17 cellular contexts compared by ENCODE assay signal in the genomic region with DNA sequence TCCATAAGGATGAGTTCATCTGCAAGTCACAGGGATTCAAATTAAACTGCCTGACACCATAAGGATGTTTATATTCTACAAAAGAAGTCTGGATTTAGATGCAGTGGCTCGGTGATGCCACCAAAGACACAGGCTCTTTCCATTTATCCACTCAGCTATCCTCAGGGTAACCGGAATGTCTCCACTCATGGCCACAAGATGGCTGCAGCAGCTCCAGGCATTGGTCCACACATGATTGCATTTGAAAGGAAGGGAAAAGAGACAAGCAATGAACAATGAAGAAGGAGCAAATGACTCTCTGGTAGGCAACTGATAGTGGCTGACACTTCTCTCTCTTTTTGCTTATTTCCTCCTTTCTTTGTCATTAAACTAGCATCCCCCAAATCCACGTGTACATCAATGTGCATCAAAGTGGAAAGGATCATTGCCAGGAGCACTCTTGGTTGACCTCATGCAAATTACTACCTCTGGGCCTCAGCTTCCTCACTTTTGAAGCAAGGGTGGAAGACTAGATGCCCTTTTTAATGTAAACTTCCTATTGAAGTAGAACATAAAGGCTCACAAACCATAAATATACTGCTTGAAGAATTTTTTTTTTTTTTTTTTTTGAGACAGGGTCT. TPM values are rescaled to one million over a fixed set of nuclear protein-coding genes. Genes with fewer than 3 reads are reported as not detected.
DNase-seq lines count a peak whose midpoint lies in the region; ATAC-seq, FAIRE-seq and TF ChIP-seq lines count a peak whose summit lies in the region.
"Had no signal": no experiment of that assay in that cellular context is flagged by ENCODE, and none has a peak within 500 bp of the region (broad histone marks: within the 10 kb centered on the region; RNA-seq: fewer than 3 reads in every experiment).

No MANE protein-coding gene starts in this region.

- FAIRE-seq in GM18507 (lab: Jason Lieb, UNC) (peak; percentile 5), D721Med (lab: Jason Lieb, UNC) (no peak)
- FAIRE-seq: GM12891, islet of Langerhans had no signal

- H3K36me3 ChIP-seq in WERI-Rb-1 = no peaks in the 10 kb centered on the region
- H3K36me3 ChIP-seq: ascending aorta had no signal

- H3K4me1 Mint-ChIP-seq in CD4-positive, alpha-beta T cell (ENCODE audit: low read depth) = peaks cover 30% of the 10 kb centered on the region

- DNase-seq in AG04450 (ENCODE audit: low read depth, low spot score) (no peak), GM18507 (ENCODE audit: extremely low spot score, insufficient read length, low read depth) (no peak), WERI-Rb-1 (no peak), foreskin fibroblast (peak in 1 of 2 donors; percentile 23), hypothalamus (lab: John Stamatoyannopoulos, UW) (no peak), D721Med (ENCODE audit: insufficient read length, low spot score) (no peak), NCI-H187 (lab: John Stamatoyannopoulos, UW) (no peak)
- no peak for DNase-seq in CD4-positive, alpha-beta T cell
- DNase-seq: activated CD8-positive, alpha-beta memory T cell treated with anti-CD3 and anti-CD28 coated beads for 24 hours; DMS79; NCI-H1048 had no signal

- no peaks in the 10 kb centered on the region for H3K9me3 Mint-ChIP-seq in CD4-positive, alpha-beta T cell
- H3K9me3 Mint-ChIP-seq: activated T-helper 2 cell treated with anti-CD3 and anti-CD28 coated beads, Interferon-gamma antibody, Interleukin-2, Interleukin-4, amounts not matched to agents 10 μg/mL and 5 μg/mL and 100 μg/mL, durations not matched to agents 14 hours and 24 hours and 36 hours had no signal

- POLR2A ChIA-PET in AG04450 (lab: Yijun Ruan, JAX) = no interaction called here
- POLR2A ChIA-PET in CD4-positive, alpha-beta T cell (lab: Charles Lee) = interaction anchor here (1.7 kb wide), 1 partner anchor 25 kb away, joined by 6 read pairs; the partner anchor contains the start of gene INIP

- CTCF ChIA-PET in AG04450 (lab: Charles Lee) = interaction anchor here (0.6 to 1.1 kb wide), 2 partner anchors 132 to 311 kb away, joined by 3 to 4 read pairs; no protein-coding TSS in a partner anchor
- CTCF ChIA-PET in CD4-positive, alpha-beta T cell (lab: Charles Lee) = no interaction called here

- H3K27ac Mint-ChIP-seq in CD4-positive, alpha-beta T cell = no peak overlapping the region
- H3K27ac Mint-ChIP-seq: activated T-helper 2 cell treated with anti-CD3 and anti-CD28 coated beads, Interferon-gamma antibody, Interleukin-2, Interleukin-4, amounts not matched to agents 10 μg/mL and 5 μg/mL and 100 μg/mL, durations not matched to agents 14 hours and 24 hours and 36 hours had no signal

- no peaks in the 10 kb centered on the region for H3K27me3 Mint-ChIP-seq in CD4-positive, alpha-beta T cell

- no peak overlapping the region for H3K4me3 Mint-ChIP-seq in CD4-positive, alpha-beta T cell

- intact Hi-C loops in CD4-positive, alpha-beta T cell (cut with DNase I, micrococcal nuclease) = no loop called here

- no peaks in the 10 kb centered on the region for H3K36me3 Mint-ChIP-seq in CD4-positive, alpha-beta T cell (ENCODE audit: low read depth)

- peaks cover 4% of the 10 kb centered on the region; the same call in 1 of the 2 replicates for H3K9me3 ChIP-seq in AG04450 (ENCODE audit: control insufficient read depth, insufficient read depth, low read length)
- no peaks in the 10 kb centered on the region for H3K9me3 ChIP-seq in WERI-Rb-1 (ENCODE audit: severe bottlenecking)
- no peaks in the 10 kb centered on the region for H3K9me3 ChIP-seq in CD4-positive, alpha-beta T cell (ENCODE audit: control insufficient read depth, low read length)
- H3K9me3 ChIP-seq: ascending aorta had no signal

- ATAC-seq in CD4-positive, alpha-beta T cell (ENCODE audit: poor library complexity) = no peak

- H3K27ac ChIP-seq in AG04450 (ENCODE audit: low read depth, low read length) (no peak overlapping the region), WERI-Rb-1 (no peak overlapping the region)
- no peak overlapping the region for H3K27ac ChIP-seq in CD4-positive, alpha-beta T cell (ENCODE audit: low read depth, low read length)
- H3K27ac ChIP-seq: ascending aorta, parathyroid adenoma, SK-N-MC had no signal

- H3K4me3 ChIP-seq in AG04450 (ENCODE audit: low read depth, low read length) = no peak overlapping the region
- H3K4me3 ChIP-seq in WERI-Rb-1 (ENCODE audit: low read depth, low read length) = no peak overlapping the region
- H3K4me3 ChIP-seq in foreskin fibroblast (ENCODE audit: low read depth in 1 of 2, low read length in 2 of 2) = no peak overlapping the region
- H3K4me3 ChIP-seq: ascending aorta, SK-N-MC had no signal

- H3K27me3 ChIP-seq in AG04450 (ENCODE audit: control insufficient read depth, insufficient read depth, low read length) = peaks cover 3% of the 10 kb centered on the region
- no peaks in the 10 kb centered on the region for H3K27me3 ChIP-seq in WERI-Rb-1 (ENCODE audit: insufficient read depth, low read depth, severe bottlenecking)
- no peaks in the 10 kb centered on the region for H3K27me3 ChIP-seq in CD4-positive, alpha-beta T cell (ENCODE audit: control insufficient read depth, insufficient read depth, low read length)
- H3K27me3 ChIP-seq: ascending aorta had no signal

- TF ChIP-seq CTCF in AG04450 (IDR thresholded peaks at IDR 0.05; ENCODE audit: low read depth, low read length) (peak; percentile 22; the same call in 1 of the 2 replicates), WERI-Rb-1 (IDR thresholded peaks at IDR 0.05; ENCODE audit: low read depth, low read length) (peak; percentile 35; the same call in 1 of the 2 replicates), foreskin fibroblast (IDR thresholded peaks at IDR 0.05; ENCODE audit: low read depth, low read length) (peak; percentile 15), D721Med (IDR thresholded peaks at IDR 0.05; ENCODE audit: insufficient read depth, missing control alignments) (no peak)
- TF ChIP-seq CTCF in CD4-positive, alpha-beta T cell (IDR thresholded peaks at IDR 0.05) = no peak

RNA-seq across cellular contexts. Expression of gene SNX30, which starts 7.2 kb away (rescaled TPM):
- 11.5 and 13.1 TPM in 2 replicates for polyA plus RNA-seq in AG04450 (2011; rRNA removed)
- 19.4 and 23.1 TPM in 2 replicates for polyA minus RNA-seq in AG04450 (2011; rRNA and poly(A)+ RNA removed)
- 1 to 10 TPM; 5.2 to 5.8 TPM for total RNA-seq in CD4-positive, alpha-beta T cell

RNA-seq across cellular contexts. Expression of gene INIP, which starts 25.4 kb away (rescaled TPM):
- 20.2 and 29.2 TPM in 2 replicates for polyA plus RNA-seq in AG04450 (2011; rRNA removed)
- polyA minus RNA-seq in AG04450 (2011; rRNA and poly(A)+ RNA removed) = 26.9 and 37.4 TPM in 2 replicates
- 1 to 10 TPM; 7.8 to 9.1 TPM for total RNA-seq in CD4-positive, alpha-beta T cell

Comparison
In these comparisons a context has a peak if more than half of its experiments do, and no peak if none do; other contexts are left out.
1. CTCF ChIP-seq: peak in AG04450 (single experiment), WERI-Rb-1 (single experiment) and foreskin fibroblast (single experiment); none in CD4-positive, alpha-beta T cell (single experiment) and D721Med (single experiment).